In the genomic region with DNA sequence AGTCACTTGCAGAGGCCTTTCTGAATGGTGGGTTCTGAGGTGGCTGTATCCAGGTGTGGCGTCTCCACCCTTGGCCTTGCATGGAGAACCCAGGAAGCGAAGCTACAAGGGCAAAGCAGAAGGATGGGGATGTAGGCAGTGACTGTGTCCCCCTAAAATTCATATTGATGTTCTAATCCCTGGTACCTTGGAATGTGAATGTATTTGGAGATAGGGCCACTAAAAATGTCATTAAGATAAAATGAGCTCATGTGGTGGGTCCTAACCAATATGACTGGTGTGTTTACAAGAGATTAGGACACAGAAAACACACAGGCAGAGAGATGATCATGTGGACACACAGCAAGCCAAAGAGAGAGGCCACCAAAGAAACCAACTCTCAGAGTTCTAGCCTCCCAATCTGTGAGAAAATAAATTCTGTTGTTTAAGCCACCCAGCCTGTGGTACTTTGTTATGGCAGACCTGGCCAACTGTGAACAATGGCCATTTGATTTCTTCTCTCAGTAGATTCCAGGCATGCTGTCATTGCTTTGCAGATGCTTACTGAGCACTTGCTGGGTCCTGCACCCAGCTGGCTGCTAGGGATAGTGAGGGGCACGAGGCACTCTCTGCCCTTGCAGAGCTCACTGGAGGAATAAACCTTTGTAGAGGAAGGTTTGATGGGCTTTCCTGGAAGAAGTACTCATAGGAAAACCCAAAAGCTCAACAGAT, we compare ENCODE assay signal across 22 cellular contexts.
"Had no signal": no experiment of that assay in that cellular context is flagged by ENCODE, and none has a peak within 500 bp of the region (broad histone marks: within the 10 kb centered on the region; RNA-seq: fewer than 3 reads in every experiment).

No MANE protein-coding gene starts in this region.

- ATAC-seq: activated CD8-positive, alpha-beta T cell treated with anti-CD3 and anti-CD28 coated beads, Interleukin-2, amount 10 ng/mL, durations not matched to agents 7 days and 5 days; body of pancreas; PC-3; WTC11 had no signal

- H3K9me3 ChIP-seq: ascending aorta, body of pancreas, SJSA1 had no signal

- DNase-seq: activated CD4-positive, alpha-beta T cell treated with anti-CD3 and anti-CD28 coated beads for 48 hours; activated CD4-positive, alpha-beta T cell treated with anti-CD3 and anti-CD28 coated beads, Interleukin-2, amount 50 U/mL, for 4 hours; activated CD4-positive, CD25-positive, alpha-beta regulatory T cell treated with anti-CD3 and anti-CD28 coated beads, Interleukin-2, amount 50 U/mL, for 72 hours; activated CD8-positive, alpha-beta memory T cell treated with anti-CD3 and anti-CD28 coated beads, Interleukin-2, amount 50 U/mL, for 48 hours; activated CD8-positive, alpha-beta T cell treated with anti-CD3 and anti-CD28 coated beads, Interleukin-2, amount 10 ng/mL, durations not matched to agents 7 days and 5 days; activated T-cell treated with anti-CD3 and anti-CD28 coated beads, Interleukin-2, amount 50 U/mL, for 1 hour; body of pancreas; KG1; NCI-H1048; NCI-H1436; NCI-H187; NCI-H2081; NCI-H524; PC-3; SHP77 had no signal

- H3K4me1 ChIP-seq: ascending aorta, body of pancreas, SJSA1 had no signal

- FAIRE-seq: bronchial epithelial cell, RCC 7860 had no signal

- H3K9me3 Mint-ChIP-seq: activated naive CD4-positive, alpha-beta T cell treated with anti-CD3 and anti-CD28 coated beads, Interleukin-2, amount 50 U/mL, for 24 hours; T-helper 1 cell treated with Interleukin-12 subunit alpha and Interleukin-12 subunit beta and Interleukin-4 antibody, amounts not matched to agents 30 μg/mL and 1 μg/mL, for 36 hours had no signal

- H3K4me3 Mint-ChIP-seq: activated CD8-positive, alpha-beta T cell treated with anti-CD3 and anti-CD28 coated beads, Interleukin-2, amount 10 ng/mL, durations not matched to agents 7 days and 5 days; activated naive CD4-positive, alpha-beta T cell treated with anti-CD3 and anti-CD28 coated beads, Interleukin-2, amount 50 U/mL, for 24 hours; T-helper 1 cell treated with Interleukin-12 subunit alpha and Interleukin-12 subunit beta and Interleukin-4 antibody, amounts not matched to agents 30 μg/mL and 1 μg/mL, for 36 hours; WTC11 had no signal

- H3K36me3 ChIP-seq: ascending aorta, SJSA1 had no signal

- H3K36me3 Mint-ChIP-seq: activated naive CD4-positive, alpha-beta T cell treated with anti-CD3 and anti-CD28 coated beads, Interleukin-2, amount 50 U/mL, for 24 hours had no signal

- H3K4me1 Mint-ChIP-seq: activated naive CD4-positive, alpha-beta T cell treated with anti-CD3 and anti-CD28 coated beads, Interleukin-2, amount 50 U/mL, for 24 hours; WTC11 had no signal

- H3K27ac ChIP-seq: ascending aorta, body of pancreas, SJSA1 had no signal

- H3K27me3 ChIP-seq: ascending aorta, body of pancreas had no signal

- H3K27me3 Mint-ChIP-seq: activated naive CD4-positive, alpha-beta T cell treated with anti-CD3 and anti-CD28 coated beads, Interleukin-2, amount 50 U/mL, for 24 hours had no signal

- H3K4me3 ChIP-seq: ascending aorta, body of pancreas, SJSA1 had no signal

- H3K27ac Mint-ChIP-seq: activated CD8-positive, alpha-beta T cell treated with anti-CD3 and anti-CD28 coated beads, Interleukin-2, amount 10 ng/mL, durations not matched to agents 7 days and 5 days; activated naive CD4-positive, alpha-beta T cell treated with anti-CD3 and anti-CD28 coated beads, Interleukin-2, amount 50 U/mL, for 24 hours; T-helper 1 cell treated with Interleukin-12 subunit alpha and Interleukin-12 subunit beta and Interleukin-4 antibody, amounts not matched to agents 30 μg/mL and 1 μg/mL, for 36 hours; WTC11 had no signal
